In the genomic region with DNA sequence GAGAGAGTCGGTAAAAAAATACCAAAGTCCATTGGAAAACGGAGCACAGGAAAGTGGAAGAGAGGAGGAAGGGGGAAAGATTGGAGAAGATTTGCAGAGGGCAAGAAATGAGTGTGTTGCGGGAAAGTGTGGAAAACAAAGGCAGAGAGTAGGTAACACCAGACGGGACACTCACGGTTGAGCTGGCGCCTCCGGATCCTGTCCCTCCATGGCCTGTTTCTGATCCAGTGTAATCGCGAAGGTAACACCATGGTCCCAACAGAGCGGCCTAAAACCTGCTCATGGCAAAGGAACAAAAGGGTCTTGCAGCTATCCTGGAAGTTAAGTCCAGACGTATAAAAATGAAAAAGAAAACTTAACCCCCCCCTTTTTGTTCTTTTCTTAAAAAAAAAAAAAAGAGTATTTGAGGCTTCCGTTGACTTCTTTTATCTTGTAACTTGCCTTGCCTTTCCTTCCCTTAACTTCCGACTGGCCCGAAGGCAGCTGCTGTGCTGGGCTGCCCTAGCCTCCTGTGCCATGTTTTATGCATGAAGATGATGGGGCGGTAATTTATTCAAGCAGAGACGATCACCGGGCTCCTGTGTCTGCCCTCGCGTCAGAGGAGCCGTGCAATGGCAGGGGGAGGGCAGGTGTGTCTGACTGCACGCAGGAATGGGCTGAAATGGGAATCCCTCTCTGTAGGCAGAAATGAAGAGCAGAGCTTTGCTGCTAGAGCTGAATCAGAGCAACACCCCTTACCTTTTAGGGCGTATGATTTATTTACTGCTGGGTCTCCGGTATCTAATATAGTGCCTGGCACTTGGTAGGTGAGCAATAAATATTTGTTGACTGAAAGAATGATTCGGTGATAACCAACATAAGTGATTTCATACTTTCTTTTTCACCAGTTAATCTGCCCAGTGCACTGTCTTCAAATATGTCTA, we compare ENCODE assay signal across 8 cellular contexts.
A peak's percentile ranks its signal among the peaks of the same experiment; 100 is the strongest.
DNase-seq lines count a peak whose midpoint lies in the region; ATAC-seq and TF ChIP-seq lines count a peak whose summit lies in the region.

No MANE protein-coding gene starts in this region.

- peak overlapping the region; percentile 60 for H3K4me3 ChIP-seq in naive thymus-derived CD4-positive, alpha-beta T cell (ENCODE audit: low read length)

- TF ChIP-seq CTCF in RWPE1 (conservative IDR thresholded peaks at IDR 0.05; ENCODE audit: low read depth) = no peak

- H3K4me1 Mint-ChIP-seq in naive thymus-derived CD4-positive, alpha-beta T cell = peaks cover 38 to 62% (median 56%) of the 10 kb centered on the region in 7 donors

- intact Hi-C loops in naive thymus-derived CD4-positive, alpha-beta T cell (cut with micrococcal nuclease) = loop anchor here (1.0 to 5.0 kb wide), 5 partner anchors 8 to 95 kb away; no protein-coding TSS in a partner anchor

- POLR2A ChIA-PET in naive thymus-derived CD4-positive, alpha-beta T cell (lab: Charles Lee) = interaction anchor here (0.7 to 2.2 kb wide), 13 partner anchors 9 to 376 kb away, joined by 3 to 13 read pairs (median 4); no protein-coding TSS in a partner anchor
- POLR2A ChIA-PET in RWPE1 (lab: Yijun Ruan, JAX; ENCODE audit: low non-redundant PET) = no interaction called here

- H3K27ac ChIP-seq in naive thymus-derived CD4-positive, alpha-beta T cell (ENCODE audit: low read depth, low read length) = peak overlapping the region; percentile 64
- H3K27ac ChIP-seq in RWPE1 = no peak overlapping the region

- CTCF ChIA-PET in naive thymus-derived CD4-positive, alpha-beta T cell (lab: Charles Lee) = interaction anchor here (0.7 to 4.0 kb wide), 6 partner anchors 15 to 186 kb away, joined by 3 to 27 read pairs (median 4); no protein-coding TSS in a partner anchor
- CTCF ChIA-PET in RWPE1 (lab: Yijun Ruan, JAX) = interaction anchor here (0.6 to 1.0 kb wide), 2 partner anchors 25 to 186 kb away, joined by 3 to 4 read pairs; no protein-coding TSS in a partner anchor

- no peaks in the 10 kb centered on the region for H3K36me3 ChIP-seq in naive thymus-derived CD4-positive, alpha-beta T cell (ENCODE audit: control insufficient read depth in 2 of 3, insufficient read depth in 3 of 3, low read length in 3 of 3)

- peak overlapping the region; percentile 88 to 97 (median 92) for H3K4me3 Mint-ChIP-seq in naive thymus-derived CD4-positive, alpha-beta T cell

- peaks cover 0 to 3% (median 0%) of the 10 kb centered on the region in 5 donors for H3K27me3 Mint-ChIP-seq in naive thymus-derived CD4-positive, alpha-beta T cell

- peaks cover 37 to 52% of the 10 kb centered on the region in 2 donors for H3K4me1 ChIP-seq in naive thymus-derived CD4-positive, alpha-beta T cell (ENCODE audit: control insufficient read depth in 2 of 2, insufficient read depth in 2 of 2, low read length in 2 of 2)

- H3K36me3 Mint-ChIP-seq in naive thymus-derived CD4-positive, alpha-beta T cell = peaks cover 0 to 16% (median 0%) of the 10 kb centered on the region in 5 donors

- peak; percentile 62 for DNase-seq in activated T-cell treated with anti-CD3 and anti-CD28 coated beads, Interleukin-2, amount 50 U/mL, for 1 hour
- DNase-seq in naive thymus-derived CD4-positive, alpha-beta T cell = peak in 7 of 9 donors; percentile 45 to 67 (median 49)
- DNase-seq in RWPE1 (ENCODE audit: low spot score) (no peak), hypothalamus (lab: John Stamatoyannopoulos, UW) (no peak), hepatic stellate cell (ENCODE audit: low spot score) (no peak)

- H3K9me3 ChIP-seq in naive thymus-derived CD4-positive, alpha-beta T cell (ENCODE audit: control insufficient read depth in 2 of 3, low read length in 3 of 3) = no peaks in the 10 kb centered on the region

- H3K27me3 ChIP-seq in naive thymus-derived CD4-positive, alpha-beta T cell (ENCODE audit: control insufficient read depth in 2 of 2, insufficient read depth in 2 of 2, low read length in 2 of 2) = no peaks in the 10 kb centered on the region

- H3K27ac Mint-ChIP-seq in naive thymus-derived CD4-positive, alpha-beta T cell = peak overlapping the region; percentile 71 to 98 (median 90)

- ATAC-seq in GM18909 (IDR thresholded peaks at IDR 0.05; ENCODE audit: poor library complexity, unreplicated experiment) (peak; percentile 60), HG03442 (IDR thresholded peaks at IDR 0.05; ENCODE audit: unreplicated experiment) (peak; percentile 48), HG03025 (IDR thresholded peaks at IDR 0.05; ENCODE audit: low FRiP score, unreplicated experiment) (no peak)
- ATAC-seq in naive thymus-derived CD4-positive, alpha-beta T cell = peak; percentile 73

- peaks cover 0 to 4% (median 0%) of the 10 kb centered on the region in 11 donors for H3K9me3 Mint-ChIP-seq in naive thymus-derived CD4-positive, alpha-beta T cell

Comparison
In these comparisons a context has a peak if more than half of its experiments do, and no peak if none do; other contexts are left out.
1. DNase-seq: peak in activated T-cell treated with anti-CD3 and anti-CD28 coated beads, Interleukin-2, amount 50 U/mL, for 1 hour (single experiment) and naive thymus-derived CD4-positive, alpha-beta T cell (7 of 9); none in RWPE1 (single experiment), hypothalamus (0 of 51) and hepatic stellate cell (single experiment).